ENCODE assay signal across 25 cellular contexts in genomic region chr4:183738961-183739360, GRCh38.
"Had no signal": no experiment of that assay in that cellular context is flagged by ENCODE, and none has a peak within 500 bp of the region (broad histone marks: within the 10 kb centered on the region; RNA-seq: fewer than 3 reads in every experiment).

No MANE protein-coding gene starts in this region.

- H3K4me2 ChIP-seq: hepatocyte had no signal

- H3K27ac ChIP-seq: hepatocyte, lower lobe of right lung, pancreas, prostate gland, right lobe of liver, stomach, testis, thyroid gland, transverse colon, upper lobe of left lung, vagina had no signal

- H2AFZ ChIP-seq: hepatocyte had no signal

- H3K79me2 ChIP-seq: hepatocyte had no signal

- H3K27me3 ChIP-seq: hepatocyte, pancreas, right lobe of liver, stomach, testis, thyroid gland, upper lobe of left lung, vagina had no signal

- H3K36me3 ChIP-seq: lower lobe of right lung, pancreas, prostate gland, right lobe of liver, stomach, thyroid gland, transverse colon, upper lobe of left lung, vagina had no signal

- H3K4me1 ChIP-seq: lower lobe of right lung, pancreas, prostate gland, right lobe of liver, stomach, testis, thyroid gland, transverse colon, upper lobe of left lung, vagina had no signal

- ATAC-seq: left lobe of liver; lower lobe of right lung; mucosa of descending colon; naive thymus-derived CD8-positive, alpha-beta T cell; pancreas; right lobe of liver; stimulated activated naive B cell treated with anti-CD40 and anti-IgM and Interleukin-4, amounts not matched to agents 10 μg/mL and 1 μg/mL and 100 μg/mL, for 72 hours; stimulated activated naive CD8-positive, alpha-beta T cell treated with anti-CD3 and anti-CD28 coated beads, Interleukin-15, Interleukin-2, amounts not matched to agents 100 U/mL and 50 U/mL, for 24 hours had no signal

- DNase-seq: islet precursor cell; kidney glomerular epithelial cell; left cardiac atrium; lower lobe of right lung; midbrain; mucosa of descending colon; naive thymus-derived CD8-positive, alpha-beta T cell; pancreas; posterior cingulate gyrus; right lobe of liver; stimulated activated CD4-positive, alpha-beta T cell treated with anti-CD3 and anti-CD28 coated beads, Interleukin-12 subunit alpha, Interleukin-12 subunit beta, amount 100 ng/mL, for 4 hours; stimulated activated CD4-positive, alpha-beta T cell treated with anti-CD3 and anti-CD28 coated beads, Interleukin-15, amount 100 ng/mL, for 24 hours; stimulated activated CD4-positive, alpha-beta T cell treated with anti-CD3 and anti-CD28 coated beads, Interleukin-2, amount 100 ng/mL, for 24 hours; stimulated activated CD4-positive, alpha-beta T cell treated with anti-CD3 and anti-CD28 coated beads, Interleukin-4, amount 100 ng/mL, for 1 hour; stimulated activated naive B cell treated with anti-CD40 and anti-IgM and Interleukin-4, amounts not matched to agents 10 μg/mL and 1 μg/mL and 100 μg/mL, for 72 hours; stimulated activated naive CD8-positive, alpha-beta T cell treated with anti-CD3 and anti-CD28 coated beads, Interleukin-15, Interleukin-2, amounts not matched to agents 100 U/mL and 50 U/mL, for 24 hours; stomach; testis; thyroid gland; transverse colon; upper lobe of left lung had no signal

- H3K9me3 ChIP-seq: lower lobe of right lung, mucosa of descending colon, pancreas, prostate gland, right lobe of liver, stomach, testis, thyroid gland, transverse colon, upper lobe of left lung, vagina had no signal

- H3K4me3 ChIP-seq: hepatocyte, lower lobe of right lung, mucosa of descending colon, pancreas, prostate gland, right lobe of liver, stomach, testis, thyroid gland, transverse colon, upper lobe of left lung, vagina had no signal
